Comparison of ENCODE assay signal across 1 cellular context in the genomic region with DNA sequence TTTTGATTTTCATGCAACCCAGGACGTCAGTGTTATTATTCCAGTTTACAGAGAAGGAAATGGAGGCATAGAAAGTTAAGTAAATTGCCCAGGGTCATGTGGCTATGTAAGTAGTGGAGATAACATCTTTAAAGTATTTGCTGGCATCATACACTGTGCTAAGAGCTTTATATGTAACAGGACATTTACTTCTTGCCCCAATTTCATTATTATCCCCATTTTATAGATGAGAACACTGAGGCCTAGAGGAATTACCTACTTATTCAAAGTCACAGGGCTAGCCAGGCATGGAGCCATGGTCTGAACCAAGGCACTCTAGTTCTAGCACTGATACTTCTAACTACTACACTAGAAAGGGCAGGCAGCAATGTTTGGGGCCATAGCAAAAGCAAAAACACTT.
A peak's percentile ranks its signal among the peaks of the same experiment; 100 is the strongest.
TF ChIP-seq lines count a peak whose summit lies in the region.

No MANE protein-coding gene starts in this region.

TF ChIP-seq in K562, 482 proteins besides CTCF, POLR2A, EP300 and RAD21 (continued from another document):
- TF ChIP-seq, protein P1, sequence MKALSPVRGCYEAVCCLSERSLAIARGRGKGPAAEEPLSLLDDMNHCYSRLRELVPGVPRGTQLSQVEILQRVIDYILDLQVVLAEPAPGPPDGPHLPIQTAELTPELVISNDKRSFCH (CRISPR knock-in tag; IDR thresholded peaks at IDR 0.05): no peak
- TF ChIP-seq, protein P1 (tag; IDR thresholded peaks at IDR 0.05): no peak
- TF ChIP-seq RBM15 (IDR thresholded peaks at IDR 0.05; ENCODE audit: insufficient read depth, low read length) (no peak), TCF7L2 (IDR thresholded peaks at IDR 0.05; ENCODE audit: low read depth, low read length) (no peak), GTF2F1 (IDR thresholded peaks at IDR 0.05; ENCODE audit: low read depth, low read length) (no peak), ZNF696 (CRISPR knock-in tag; conservative IDR thresholded peaks at IDR 0.05) (no peak), ZFPM2 (CRISPR knock-in tag; IDR thresholded peaks at IDR 0.05) (no peak), BCOR (IDR thresholded peaks at IDR 0.05) (peak; percentile 67; the same call in 1 of the 2 replicates), SMAD4 (CRISPR knock-in tag; conservative IDR thresholded peaks at IDR 0.05) (no peak), RBM25 (IDR thresholded peaks at IDR 0.05; ENCODE audit: low read depth, low read length, severe bottlenecking) (peak; percentile 97), ADNP (tag; IDR thresholded peaks at IDR 0.05) (peak; percentile 53; the same call in 1 of the 2 replicates), PHF20 (IDR thresholded peaks at IDR 0.05; ENCODE audit: partially characterized antibody) (no peak), ZNF444 (CRISPR knock-in tag; IDR thresholded peaks at IDR 0.05) (no peak), ZBED1 (IDR thresholded peaks at IDR 0.05) (no peak)
- TF ChIP-seq, protein P2, sequence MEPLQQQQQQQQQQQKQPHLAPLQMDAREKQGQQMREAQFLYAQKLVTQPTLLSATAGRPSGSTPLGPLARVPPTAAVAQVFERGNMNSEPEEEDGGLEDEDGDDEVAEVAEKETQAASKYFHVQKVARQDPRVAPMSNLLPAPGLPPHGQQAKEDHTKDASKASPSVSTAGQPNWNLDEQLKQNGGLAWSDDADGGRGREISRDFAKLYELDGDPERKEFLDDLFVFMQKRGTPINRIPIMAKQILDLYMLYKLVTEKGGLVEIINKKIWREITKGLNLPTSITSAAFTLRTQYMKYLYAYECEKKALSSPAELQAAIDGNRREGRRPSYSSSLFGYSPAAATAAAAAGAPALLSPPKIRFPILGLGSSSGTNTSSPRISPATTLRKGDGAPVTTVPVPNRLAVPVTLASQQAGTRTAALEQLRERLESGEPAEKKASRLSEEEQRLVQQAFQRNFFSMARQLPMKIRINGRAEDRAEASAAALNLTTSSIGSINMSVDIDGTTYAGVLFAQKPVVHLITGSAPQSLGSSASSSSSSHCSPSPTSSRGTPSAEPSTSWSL (CRISPR knock-in tag; IDR thresholded peaks at IDR 0.05; ENCODE audit: borderline replicate concordance): no peak
- TF ChIP-seq, protein P3, sequence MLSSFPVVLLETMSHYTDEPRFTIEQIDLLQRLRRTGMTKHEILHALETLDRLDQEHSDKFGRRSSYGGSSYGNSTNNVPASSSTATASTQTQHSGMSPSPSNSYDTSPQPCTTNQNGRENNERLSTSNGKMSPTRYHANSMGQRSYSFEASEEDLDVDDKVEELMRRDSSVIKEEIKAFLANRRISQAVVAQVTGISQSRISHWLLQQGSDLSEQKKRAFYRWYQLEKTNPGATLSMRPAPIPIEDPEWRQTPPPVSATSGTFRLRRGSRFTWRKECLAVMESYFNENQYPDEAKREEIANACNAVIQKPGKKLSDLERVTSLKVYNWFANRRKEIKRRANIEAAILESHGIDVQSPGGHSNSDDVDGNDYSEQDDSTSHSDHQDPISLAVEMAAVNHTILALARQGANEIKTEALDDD (IDR thresholded peaks at IDR 0.05): no peak
